ENCODE assay signal across 1 cellular context in the genomic region with DNA sequence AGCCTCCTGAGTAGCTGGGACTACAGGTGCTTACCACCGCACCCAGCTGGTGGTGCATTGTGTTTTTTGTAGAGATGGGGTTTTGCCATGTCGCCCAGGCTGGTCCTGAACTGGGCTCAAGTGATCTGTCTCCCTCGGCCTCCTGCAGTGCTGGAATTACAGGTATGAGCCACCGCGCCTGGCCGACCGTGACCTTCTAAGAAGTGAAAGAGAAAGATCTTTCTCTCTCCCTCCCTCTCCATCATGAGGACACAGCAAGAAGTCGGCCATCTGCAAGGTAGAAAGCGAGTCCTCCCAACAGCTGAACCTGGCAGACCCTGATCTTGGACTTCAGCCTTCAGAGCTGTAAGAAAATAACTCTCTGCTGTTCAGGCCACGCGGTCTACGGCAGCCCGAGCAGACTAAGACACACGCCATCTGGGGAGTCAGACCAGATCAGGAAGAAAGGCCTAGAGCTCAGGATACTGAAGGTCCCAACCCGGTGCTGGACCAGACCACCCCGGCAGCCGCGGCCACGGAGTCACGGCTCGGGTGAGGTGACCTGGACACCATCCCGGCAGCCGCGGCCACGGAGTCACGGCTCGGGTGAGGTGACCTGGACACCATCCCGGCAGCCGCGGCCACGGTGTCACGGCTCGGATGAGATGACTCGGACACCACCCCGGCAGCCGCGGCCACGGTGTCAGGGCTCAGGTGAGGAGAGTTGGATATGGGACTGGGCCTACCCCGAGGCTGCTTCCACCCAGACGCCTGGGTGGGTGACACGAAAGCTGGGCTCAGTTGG.
TF ChIP-seq lines count a peak whose summit lies in the region.

No MANE protein-coding gene starts in this region.

TF ChIP-seq in GM12878, 131 proteins besides CTCF, POLR2A, EP300 and RAD21:
- TF ChIP-seq CREM (IDR thresholded peaks at IDR 0.05; ENCODE audit: low read depth) (no peak), BRCA1 (IDR thresholded peaks at IDR 0.05; ENCODE audit: low read depth, low read length) (no peak), PAX5 (IDR thresholded peaks at IDR 0.05; ENCODE audit: borderline replicate concordance, low read depth, low read length) (peak; percentile 96)
- TF ChIP-seq, protein P1, sequence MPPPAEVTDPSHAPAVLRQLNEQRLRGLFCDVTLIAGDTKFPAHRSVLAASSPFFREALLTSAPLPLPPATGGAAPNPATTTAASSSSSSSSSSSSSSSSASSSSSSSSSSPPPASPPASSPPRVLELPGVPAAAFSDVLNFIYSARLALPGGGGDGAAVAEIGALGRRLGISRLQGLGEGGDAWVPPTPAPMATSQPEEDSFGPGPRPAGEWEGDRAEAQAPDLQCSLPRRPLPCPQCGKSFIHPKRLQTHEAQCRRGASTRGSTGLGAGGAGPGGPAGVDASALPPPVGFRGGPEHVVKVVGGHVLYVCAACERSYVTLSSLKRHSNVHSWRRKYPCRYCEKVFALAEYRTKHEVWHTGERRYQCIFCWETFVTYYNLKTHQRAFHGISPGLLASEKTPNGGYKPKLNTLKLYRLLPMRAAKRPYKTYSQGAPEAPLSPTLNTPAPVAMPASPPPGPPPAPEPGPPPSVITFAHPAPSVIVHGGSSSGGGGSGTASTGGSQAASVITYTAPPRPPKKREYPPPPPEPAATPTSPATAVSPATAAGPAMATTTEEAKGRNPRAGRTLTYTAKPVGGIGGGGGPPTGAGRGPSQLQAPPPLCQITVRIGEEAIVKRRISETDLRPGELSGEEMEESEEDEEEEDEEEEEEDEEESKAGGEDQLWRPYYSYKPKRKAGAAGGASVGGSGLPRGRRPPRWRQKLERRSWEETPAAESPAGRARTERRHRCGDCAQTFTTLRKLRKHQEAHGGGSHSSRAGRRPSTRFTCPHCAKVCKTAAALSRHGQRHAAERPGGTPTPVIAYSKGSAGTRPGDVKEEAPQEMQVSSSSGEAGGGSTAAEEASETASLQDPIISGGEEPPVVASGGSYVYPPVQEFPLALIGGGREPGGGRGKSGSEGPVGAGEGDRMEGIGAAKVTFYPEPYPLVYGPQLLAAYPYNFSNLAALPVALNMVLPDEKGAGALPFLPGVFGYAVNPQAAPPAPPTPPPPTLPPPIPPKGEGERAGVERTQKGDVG (CRISPR knock-in tag; IDR thresholded peaks at IDR 0.05) = no peak
